ENCODE assay signal across 25 cellular contexts in the genomic region with DNA sequence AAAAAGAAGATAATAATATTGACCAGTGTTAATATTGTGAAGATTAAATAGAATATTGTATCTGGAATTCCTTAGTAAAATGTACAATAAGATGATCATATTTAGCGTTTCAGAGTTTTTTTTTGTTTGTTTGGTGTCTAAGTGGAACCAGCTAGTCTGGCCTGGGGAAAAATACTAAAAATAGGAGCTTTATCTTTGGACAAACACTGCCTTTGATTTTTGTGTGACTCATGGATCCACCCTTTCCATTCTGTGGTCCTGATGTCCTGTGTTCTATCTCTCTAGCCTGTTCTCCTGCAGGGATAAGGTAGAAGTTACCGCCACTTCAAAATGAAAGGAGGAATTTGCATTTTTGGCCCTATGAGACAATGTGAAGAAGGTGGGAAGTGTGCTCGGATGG.
"Had no signal": no experiment of that assay in that cellular context is flagged by ENCODE, and none has a peak within 500 bp of the region (broad histone marks: within the 10 kb centered on the region; RNA-seq: fewer than 3 reads in every experiment).

No MANE protein-coding gene starts in this region.

- H3K79me2 ChIP-seq: hepatocyte had no signal

- H3K36me3 ChIP-seq: colonic mucosa, esophagus squamous epithelium, gastroesophageal sphincter, heart left ventricle, left lung, lower lobe of right lung had no signal

- H2AFZ ChIP-seq: hepatocyte had no signal

- H3K4me3 ChIP-seq: colonic mucosa, esophagus squamous epithelium, gastroesophageal sphincter, heart left ventricle, hepatocyte, left lung, lower lobe of right lung, mucosa of descending colon had no signal

- FAIRE-seq: endometrium, frontal cortex, keratinocyte had no signal

- ATAC-seq: effector memory CD8-positive, alpha-beta T cell; esophagus mucosa; gastroesophageal sphincter; heart left ventricle; left cardiac atrium; left lung; left ventricle myocardium superior; lower lobe of right lung; mucosa of descending colon had no signal

- H3K27ac ChIP-seq: colonic mucosa, epithelial cell of prostate, esophagus squamous epithelium, gastroesophageal sphincter, heart left ventricle, hepatocyte, left lung, lower lobe of right lung had no signal

- H3K9me3 ChIP-seq: colonic mucosa, esophagus squamous epithelium, gastroesophageal sphincter, heart left ventricle, left lung, lower lobe of right lung, mucosa of descending colon had no signal

- DNase-seq: colonic mucosa; cortex of kidney; effector CD8-positive, alpha-beta T cell; effector memory CD8-positive, alpha-beta T cell; endodermal cell; erythroblast; esophagus squamous epithelium; foreskin fibroblast; heart left ventricle; hypothalamus; immature natural killer cell; left cardiac atrium; left lung; left ventricle myocardium superior; lower lobe of right lung; mesenchymal stem cell; mucosa of descending colon; naive B cell had no signal

- H3K27me3 ChIP-seq: colonic mucosa, esophagus squamous epithelium, gastroesophageal sphincter, hepatocyte, left lung had no signal

- H3K4me1 ChIP-seq: colonic mucosa, esophagus squamous epithelium, gastroesophageal sphincter, heart left ventricle, left lung, lower lobe of right lung had no signal

- H3K4me2 ChIP-seq: hepatocyte had no signal
